ENCODE assay signal across 14 cellular contexts in genomic region chrX:150940844-150941495, GRCh38.
"Had no signal": no experiment of that assay in that cellular context is flagged by ENCODE, and none has a peak within 500 bp of the region (broad histone marks: within the 10 kb centered on the region; RNA-seq: fewer than 3 reads in every experiment).

No MANE protein-coding gene starts in this region.

- H3K9me3 ChIP-seq: left lung had no signal

- H3K36me3 ChIP-seq: brain microvascular endothelial cell, left lung, tibial artery had no signal

- H3K4me1 Mint-ChIP-seq: activated naive CD8-positive, alpha-beta T cell treated with anti-CD3 and anti-CD28 coated beads for 36 hours; nephron; T-cell had no signal

- H3K4me3 Mint-ChIP-seq: activated CD8-positive, alpha-beta T cell treated with anti-CD3 and anti-CD28 coated beads for 36 hours; activated naive CD8-positive, alpha-beta T cell treated with anti-CD3 and anti-CD28 coated beads for 36 hours; activated T-cell treated with anti-CD3 and anti-CD28 coated beads, Interleukin-2, amount 50 U/mL, for 72 hours; nephron; T-cell had no signal

- H3K9me3 Mint-ChIP-seq: activated naive CD8-positive, alpha-beta T cell treated with anti-CD3 and anti-CD28 coated beads for 36 hours had no signal

- H3K36me3 Mint-ChIP-seq: T-cell had no signal

- ATAC-seq: activated CD8-positive, alpha-beta T cell treated with anti-CD3 and anti-CD28 coated beads for 36 hours; activated T-cell treated with anti-CD3 and anti-CD28 coated beads, Interleukin-2, amount 50 U/mL, for 72 hours; esophagus mucosa; left lung; T-cell had no signal

- DNase-seq: activated CD8-positive, alpha-beta memory T cell treated with anti-CD3 and anti-CD28 coated beads, Interleukin-2, amount 50 U/mL, for 4 hours; activated CD8-positive, alpha-beta T cell treated with anti-CD3 and anti-CD28 coated beads for 36 hours; activated gamma-delta T cell treated with Interleukin-2 at 50 U/mL for 16 hours; activated naive CD8-positive, alpha-beta T cell treated with anti-CD3 and anti-CD28 coated beads for 36 hours; activated T-cell treated with anti-CD3 and anti-CD28 coated beads, Interleukin-2, amount 50 U/mL, for 72 hours; brain microvascular endothelial cell; dorsolateral prefrontal cortex; left lung; stimulated activated CD4-positive, alpha-beta T cell treated with anti-CD3 and anti-CD28 coated beads, Interleukin-15, amount 100 ng/mL, for 24 hours; T-cell; tibial artery had no signal

- H3K27me3 ChIP-seq: brain microvascular endothelial cell, left lung, tibial artery had no signal

- H3K4me1 ChIP-seq: left lung, tibial artery had no signal

- H3K4me3 ChIP-seq: dorsolateral prefrontal cortex, left lung, tibial artery had no signal

- H3K27me3 Mint-ChIP-seq: activated CD8-positive, alpha-beta T cell treated with anti-CD3 and anti-CD28 coated beads for 36 hours; activated naive CD8-positive, alpha-beta T cell treated with anti-CD3 and anti-CD28 coated beads for 36 hours had no signal

- H3K27ac Mint-ChIP-seq: activated CD8-positive, alpha-beta T cell treated with anti-CD3 and anti-CD28 coated beads for 36 hours; activated naive CD8-positive, alpha-beta T cell treated with anti-CD3 and anti-CD28 coated beads for 36 hours; activated T-cell treated with anti-CD3 and anti-CD28 coated beads, Interleukin-2, amount 50 U/mL, for 72 hours; nephron; T-cell had no signal

- H3K27ac ChIP-seq: brain microvascular endothelial cell, dorsolateral prefrontal cortex, left lung, tibial artery, VCaP had no signal
